ENCODE assay signal across 8 cellular contexts in genomic region chr5:94849821-94850736, GRCh38.
DNase-seq lines count a peak whose midpoint lies in the region; ATAC-seq lines count a peak whose summit lies in the region.

No MANE protein-coding gene starts in this region.

- peak overlapping the region; percentile 22 for H3K27ac Mint-ChIP-seq in activated naive CD8-positive, alpha-beta T cell
- no peak overlapping the region for H3K27ac Mint-ChIP-seq in stimulated activated effector memory CD8-positive, alpha-beta T cell treated with anti-CD3 and anti-CD28 coated beads, Interleukin-12 subunit alpha, Interleukin-12 subunit beta, amount 100 ng/mL, for 72 hours

- no peaks in the 10 kb centered on the region for H3K9me3 Mint-ChIP-seq in activated naive CD8-positive, alpha-beta T cell (ENCODE audit: low read depth)
- no peaks in the 10 kb centered on the region for H3K9me3 Mint-ChIP-seq in stimulated activated effector memory CD8-positive, alpha-beta T cell treated with anti-CD3 and anti-CD28 coated beads, Interleukin-12 subunit alpha, Interleukin-12 subunit beta, amount 100 ng/mL, for 72 hours

- H3K27me3 Mint-ChIP-seq in activated naive CD8-positive, alpha-beta T cell, result no peaks in the 10 kb centered on the region

- H3K4me3 Mint-ChIP-seq in activated naive CD8-positive, alpha-beta T cell, result no peak overlapping the region
- H3K4me3 Mint-ChIP-seq in stimulated activated effector memory CD8-positive, alpha-beta T cell treated with anti-CD3 and anti-CD28 coated beads, Interleukin-12 subunit alpha, Interleukin-12 subunit beta, amount 100 ng/mL, for 72 hours, result no peak overlapping the region

- peaks cover 4% of the 10 kb centered on the region for H3K4me1 Mint-ChIP-seq in activated naive CD8-positive, alpha-beta T cell (ENCODE audit: low read depth)
- H3K4me1 Mint-ChIP-seq in stimulated activated effector memory CD8-positive, alpha-beta T cell treated with anti-CD3 and anti-CD28 coated beads, Interleukin-12 subunit alpha, Interleukin-12 subunit beta, amount 100 ng/mL, for 72 hours, result no peaks in the 10 kb centered on the region

- ATAC-seq in GM19324 (IDR thresholded peaks at IDR 0.05; ENCODE audit: low FRiP score, unreplicated experiment) (peak; percentile 84), HG03139 (IDR thresholded peaks at IDR 0.05; ENCODE audit: unreplicated experiment) (peak; percentile 79)
- peak; percentile 88 for ATAC-seq in stimulated activated effector memory CD8-positive, alpha-beta T cell treated with anti-CD3 and anti-CD28 coated beads, Interleukin-12 subunit alpha, Interleukin-12 subunit beta, amount 100 ng/mL, for 72 hours

- DNase-seq in NCI-H524 (lab: John Stamatoyannopoulos, UW) (peak; percentile 16 to 58), NCI-H524 treated with DMSO at 0.1 percent for 48 hours (lab: John Stamatoyannopoulos, UW) (no peak), NCI-H510A (lab: John Stamatoyannopoulos, UW) (peak; percentile 39), iPS DF 4.7 (ENCODE audit: extremely low read depth, low spot score) (peak; percentile 53)
- DNase-seq in stimulated activated effector memory CD8-positive, alpha-beta T cell treated with anti-CD3 and anti-CD28 coated beads, Interleukin-12 subunit alpha, Interleukin-12 subunit beta, amount 100 ng/mL, for 72 hours (ENCODE audit: low spot score in 2 of 2), result no peak

- no peaks in the 10 kb centered on the region for H3K36me3 Mint-ChIP-seq in activated naive CD8-positive, alpha-beta T cell
- no peaks in the 10 kb centered on the region for H3K36me3 Mint-ChIP-seq in stimulated activated effector memory CD8-positive, alpha-beta T cell treated with anti-CD3 and anti-CD28 coated beads, Interleukin-12 subunit alpha, Interleukin-12 subunit beta, amount 100 ng/mL, for 72 hours

Comparison
In these comparisons a context has a peak if more than half of its experiments do, and no peak if none do; other contexts are left out.
1. DNase-seq: peak in NCI-H524 (2 of 2), NCI-H510A (single experiment) and iPS DF 4.7 (single experiment); none in NCI-H524 treated with DMSO at 0.1 percent for 48 hours (single experiment) and stimulated activated effector memory CD8-positive, alpha-beta T cell treated with anti-CD3 and anti-CD28 coated beads, Interleukin-12 subunit alpha, Interleukin-12 subunit beta, amount 100 ng/mL, for 72 hours (0 of 2).
2. Peak in every context shown above with its lines, with median percentiles within 50 percentile points of each other: ATAC-seq.